28 cellular contexts compared by ENCODE assay signal in genomic region chr1:236907205-236907604, GRCh38.
DNase-seq lines count a peak whose midpoint lies in the region; ATAC-seq and TF ChIP-seq lines count a peak whose summit lies in the region.
"Had no signal": no experiment of that assay in that cellular context is flagged by ENCODE, and none has a peak within 500 bp of the region (broad histone marks: within the 10 kb centered on the region; RNA-seq: fewer than 3 reads in every experiment).

No MANE protein-coding gene starts in this region.

- H3K79me2 ChIP-seq in hepatocyte, result no peaks in the 10 kb centered on the region

- POLR2A ChIA-PET in HEK293 (lab: Yijun Ruan, JAX), result interaction anchor here (0.7 to 1.1 kb wide), 2 partner anchors 23 to 112 kb away, joined by 3 read pairs; partner anchors contain the start of gene MTR

- no peaks in the 10 kb centered on the region for H3K9me2 ChIP-seq in hepatocyte (replicated peaks; ENCODE audit: insufficient read depth)

- TF ChIP-seq CTCF in BE2C (IDR thresholded peaks at IDR 0.05; ENCODE audit: low read depth, low read length), result no peak
- TF ChIP-seq CTCF in HEK293 (tag by site-specific recombination; IDR thresholded peaks at IDR 0.05), result no peak
- no peak for TF ChIP-seq CTCF in hepatocyte (IDR thresholded peaks at IDR 0.05; ENCODE audit: poor library complexity)

- no peak for ATAC-seq in HG03280 (IDR thresholded peaks at IDR 0.05; ENCODE audit: unreplicated experiment)
- ATAC-seq: left lung; natural killer cell treated with Interleukin-12 subunit alpha and Interleukin-12 subunit beta and Interleukin-15 and Interleukin-18, amount 100 ng/mL, for 72 hours; pancreas; PC-3; stimulated activated effector memory CD8-positive, alpha-beta T cell treated with anti-CD3 and anti-CD28 coated beads, Interleukin-12 subunit alpha, Interleukin-12 subunit beta, amount 100 ng/mL, for 72 hours had no signal

- no peaks in the 10 kb centered on the region; the same call in 1 of the 2 replicates for H3K9me3 ChIP-seq in BE2C
- H3K9me3 ChIP-seq in HEK293 (ENCODE audit: control insufficient read depth, insufficient read depth, low read depth, low read length), result no peaks in the 10 kb centered on the region
- H3K9me3 ChIP-seq in hepatocyte (ENCODE audit: low read depth), result no peaks in the 10 kb centered on the region
- H3K9me3 ChIP-seq: left lung, MG63, pancreas, suprapubic skin had no signal

- DNase-seq in BE2C (peak; percentile 31), SK-N-DZ (ENCODE audit: low spot score) (peak; percentile 91), hepatocyte (ENCODE audit: low spot score) (no peak), 8988T (no peak), GF-D8 (lab: John Stamatoyannopoulos, UW) (no peak)
- DNase-seq: activated CD4-positive, CD25-positive, alpha-beta regulatory T cell treated with anti-CD3 and anti-CD28 coated beads, Interleukin-2, amount 50 U/mL, for 72 hours; activated effector memory CD4-positive, alpha-beta T cell treated with anti-CD3 and anti-CD28 coated beads, Interleukin-2, amount 50 U/mL, for 16 hours; cerebellar nuclear complex; dorsolateral prefrontal cortex; heart right ventricle; HFFc6; left lung; MG63; midbrain; NCI-H1436; NCI-H226; NCI-H774; pancreas; PC-3; SHP77; spleen; stimulated activated CD4-positive, alpha-beta T cell treated with anti-CD3 and anti-CD28 coated beads, Interleukin-2, amount 100 ng/mL, for 48 hours had no signal

- H3K4me3 ChIP-seq in BE2C (ENCODE audit: low read depth, low read length), result 0 out of 2 replicates have a peak overlapping the region, but pooled peaks have one; percentile 0
- no peak overlapping the region for H3K4me3 ChIP-seq in HEK293 (ENCODE audit: low read depth, low read length)
- H3K4me3 ChIP-seq in hepatocyte, result no peak overlapping the region
- H3K4me3 ChIP-seq: dorsolateral prefrontal cortex, heart right ventricle, left lung, MG63, pancreas, spleen, suprapubic skin had no signal

- no peak overlapping the region for H2AFZ ChIP-seq in hepatocyte

- no peaks in the 10 kb centered on the region for H4K20me1 ChIP-seq in hepatocyte (ENCODE audit: insufficient read depth, poor library complexity, severe bottlenecking)

- H3K27me3 ChIP-seq in BE2C, result no peaks in the 10 kb centered on the region
- H3K27me3 ChIP-seq in hepatocyte, result no peaks in the 10 kb centered on the region
- H3K27me3 ChIP-seq: dorsolateral prefrontal cortex, heart right ventricle, left lung, MG63, pancreas, spleen, suprapubic skin had no signal

- CTCF ChIA-PET in HEK293 (lab: Yijun Ruan, JAX), result interaction anchor here (0.6 kb wide), 2 partner anchors 109 to 662 kb away, joined by 3 to 4 read pairs; no protein-coding TSS in a partner anchor

- H3K27ac ChIP-seq in HEK293 (ENCODE audit: extremely low read depth, low read depth, low read length) (no peak overlapping the region), hepatocyte (no peak overlapping the region)
- H3K27ac ChIP-seq: dorsolateral prefrontal cortex, epithelial cell of prostate, heart right ventricle, left lung, pancreas, spleen, suprapubic skin had no signal

- H3K36me3 ChIP-seq in BE2C, result no peaks in the 10 kb centered on the region
- no peaks in the 10 kb centered on the region for H3K36me3 ChIP-seq in HEK293 (ENCODE audit: control insufficient read depth in 2 of 2, insufficient read depth in 1 of 2, low read length in 2 of 2)
- no peaks in the 10 kb centered on the region for H3K36me3 ChIP-seq in hepatocyte (replicated peaks; ENCODE audit: insufficient read depth, low read depth)
- H3K36me3 ChIP-seq: left lung, pancreas had no signal

- WGBS in hepatocyte (ENCODE audit: low lambda C conversion rate, missing lambda C conversion rate), result 28% methylated on average over 7 of the region's 7 CpGs

- peak overlapping the region; percentile 42 for H3K4me2 ChIP-seq in hepatocyte

- H3K4me1 ChIP-seq in BE2C, result peaks cover 14% of the 10 kb centered on the region
- H3K4me1 ChIP-seq in HEK293 (ENCODE audit: control insufficient read depth, insufficient read depth, low read length), result peaks cover 5% of the 10 kb centered on the region
- H3K4me1 ChIP-seq in hepatocyte (ENCODE audit: insufficient read depth), result peaks cover 6% of the 10 kb centered on the region
- H3K4me1 ChIP-seq: left lung, spleen, suprapubic skin had no signal

TF ChIP-seq in HEK293, 187 proteins besides CTCF, POLR2A, EP300 and RAD21 (continues in another document):
- TF ChIP-seq ZFP41 (tag by site-specific recombination; IDR thresholded peaks at IDR 0.05; ENCODE audit: borderline replicate concordance), result no peak
- TF ChIP-seq ZBTB48 (tag by site-specific recombination; IDR thresholded peaks at IDR 0.05), result no peak
- TF ChIP-seq ZNF561 (tag by site-specific recombination; IDR thresholded peaks at IDR 0.05; ENCODE audit: borderline replicate concordance), result no peak
- TF ChIP-seq BCL6B (tag by site-specific recombination; IDR thresholded peaks at IDR 0.05), result no peak
- TF ChIP-seq ZNF600 (tag by site-specific recombination; IDR thresholded peaks at IDR 0.05), result no peak
- TF ChIP-seq ZBTB17 (tag by site-specific recombination; IDR thresholded peaks at IDR 0.05), result peak; percentile 36; the same call in 1 of the 2 replicates
- TF ChIP-seq ZNF768 (tag by site-specific recombination; IDR thresholded peaks at IDR 0.05), result no peak
- no peak for TF ChIP-seq ZNF24 (tag by site-specific recombination; IDR thresholded peaks at IDR 0.05)
- TF ChIP-seq ZNF677 (tag by site-specific recombination; IDR thresholded peaks at IDR 0.05), result no peak
- no peak for TF ChIP-seq ZNF433 (tag by site-specific recombination; IDR thresholded peaks at IDR 0.05; ENCODE audit: low read depth)
- TF ChIP-seq ZNF48 (tag by site-specific recombination; IDR thresholded peaks at IDR 0.05), result no peak
- peak; percentile 63 for TF ChIP-seq ZNF398 (tag by site-specific recombination; IDR thresholded peaks at IDR 0.05)
- peak; percentile 82 for TF ChIP-seq FEZF1 (tag by site-specific recombination; IDR thresholded peaks at IDR 0.05)
- no peak for TF ChIP-seq ZNF211 (tag by site-specific recombination; IDR thresholded peaks at IDR 0.05; ENCODE audit: low read depth)
- TF ChIP-seq AEBP2 (tag by site-specific recombination; IDR thresholded peaks at IDR 0.05; ENCODE audit: borderline replicate concordance), result no peak
- no peak for TF ChIP-seq ZNF366 (tag by site-specific recombination; conservative IDR thresholded peaks at IDR 0.05)
- TF ChIP-seq EGR2 (tag by site-specific recombination; IDR thresholded peaks at IDR 0.05; ENCODE audit: low read depth), result no peak
- no peak for TF ChIP-seq ZNF707 (tag by site-specific recombination; IDR thresholded peaks at IDR 0.05)
- TF ChIP-seq ZNF223 (tag by site-specific recombination; IDR thresholded peaks at IDR 0.05), result no peak
- TF ChIP-seq ZNF664 (tag by site-specific recombination; IDR thresholded peaks at IDR 0.05), result no peak
- peak; percentile 45 for TF ChIP-seq PRDM6 (tag by site-specific recombination; IDR thresholded peaks at IDR 0.05)
- no peak for TF ChIP-seq ZNF114 (tag by site-specific recombination; IDR thresholded peaks at IDR 0.05)

Comparison
In these comparisons a context has a peak if more than half of its experiments do, and no peak if none do; other contexts are left out.
1. DNase-seq: peak in BE2C (single experiment) and SK-N-DZ (single experiment); none in hepatocyte (single experiment), 8988T (single experiment) and GF-D8 (single experiment).